8 cellular contexts compared by ENCODE assay signal in genomic region chr2:111919794-111920608, GRCh38. TPM values are rescaled to one million over a fixed set of nuclear protein-coding genes. Genes with fewer than 3 reads are reported as not detected.
DNase-seq lines count a peak whose midpoint lies in the region; ATAC-seq and TF ChIP-seq lines count a peak whose summit lies in the region.

No MANE protein-coding gene starts in this region.

- no peaks in the 10 kb centered on the region for H3K9me3 ChIP-seq in SK-N-SH
- H3K9me3 ChIP-seq in naive thymus-derived CD4-positive, alpha-beta T cell (ENCODE audit: control insufficient read depth in 2 of 3, low read length in 3 of 3) = no peaks in the 10 kb centered on the region

- peaks cover 6% of the 10 kb centered on the region; the same call in 1 of the 2 replicates for H4K20me1 ChIP-seq in SK-N-SH (ENCODE audit: insufficient read depth)

- H3K9ac ChIP-seq in SK-N-SH = no peak overlapping the region

- intact Hi-C loops in head of caudate nucleus (cut with DNase I) = no loop called here
- intact Hi-C loops in naive thymus-derived CD4-positive, alpha-beta T cell (cut with micrococcal nuclease) = no loop called here

- H3K27ac ChIP-seq in C4-2B = peak overlapping the region; percentile 56
- H3K27ac ChIP-seq in SK-N-SH (ENCODE audit: low read depth in 2 of 2, low read length in 1 of 2) = no peak overlapping the region; a peak in 1 of 4 replicates
- no peak overlapping the region for H3K27ac ChIP-seq in naive thymus-derived CD4-positive, alpha-beta T cell (ENCODE audit: low read depth, low read length)

- H3K27me3 ChIP-seq in SK-N-SH (ENCODE audit: insufficient read depth) = no peaks in the 10 kb centered on the region
- H3K27me3 ChIP-seq in naive thymus-derived CD4-positive, alpha-beta T cell (ENCODE audit: control insufficient read depth in 2 of 2, insufficient read depth in 2 of 2, low read length in 2 of 2) = no peaks in the 10 kb centered on the region

- H2AFZ ChIP-seq in SK-N-SH (ENCODE audit: low read depth) = no peak overlapping the region

- CTCF ChIA-PET in SK-N-SH (lab: Yijun Ruan, JAX) = interaction anchor here (0.8 to 2.0 kb wide), 7 partner anchors 10 to 128 kb away, joined by 3 to 8 read pairs (median 5); no protein-coding TSS in a partner anchor
- CTCF ChIA-PET in naive thymus-derived CD4-positive, alpha-beta T cell (lab: Charles Lee) = no interaction called here

- no peak overlapping the region for H3K4me2 ChIP-seq in SK-N-SH

- no peaks in the 10 kb centered on the region for H3K9me2 ChIP-seq in SK-N-SH

- H3F3A ChIP-seq in SK-N-SH (replicated peaks; ENCODE audit: insufficient read depth) = no peaks in the 10 kb centered on the region

- no peak for TF ChIP-seq EP300 in SK-N-SH (IDR thresholded peaks at IDR 0.05; ENCODE audit: borderline replicate concordance in 1 of 2, low read depth in 1 of 2, low read length in 1 of 2)

- H3K27ac Mint-ChIP-seq in naive thymus-derived CD4-positive, alpha-beta T cell = no peak overlapping the region

- peaks cover 0 to 21% (median 3%) of the 10 kb centered on the region in 5 donors for H3K27me3 Mint-ChIP-seq in naive thymus-derived CD4-positive, alpha-beta T cell

- POLR2A ChIA-PET in SK-N-SH (lab: Yijun Ruan, JAX) = no interaction called here
- POLR2A ChIA-PET in naive thymus-derived CD4-positive, alpha-beta T cell (lab: Charles Lee) = interaction anchor here (0.6 kb wide), 1 partner anchor 20 kb away, joined by 3 read pairs; no protein-coding TSS in a partner anchor

- no peaks in the 10 kb centered on the region for H3K9me3 Mint-ChIP-seq in naive thymus-derived CD4-positive, alpha-beta T cell

- H3K36me3 Mint-ChIP-seq in naive thymus-derived CD4-positive, alpha-beta T cell = no peaks in the 10 kb centered on the region

- TF ChIP-seq RAD21 in SK-N-SH (IDR thresholded peaks at IDR 0.05; ENCODE audit: low read length) = no peak

- no peaks in the 10 kb centered on the region for H3K36me3 ChIP-seq in SK-N-SH (replicated peaks in 1 of 2; ENCODE audit: control insufficient read depth in 1 of 2, insufficient read depth in 2 of 2, low read length in 1 of 2)
- H3K36me3 ChIP-seq in naive thymus-derived CD4-positive, alpha-beta T cell (ENCODE audit: control insufficient read depth in 2 of 3, insufficient read depth in 3 of 3, low read length in 3 of 3) = no peaks in the 10 kb centered on the region

- H3K4me1 Mint-ChIP-seq in naive thymus-derived CD4-positive, alpha-beta T cell = peaks cover 0 to 6% (median 0%) of the 10 kb centered on the region in 7 donors

- DNase-seq in SK-N-SH (no peak), head of caudate nucleus (peak in 41 of 42 donors; percentile 26 to 83 (median 60)), iPS-NIHi7 (ENCODE audit: extremely low spot score) (no peak), ecto neural progenitor cell (ENCODE audit: low spot score) (no peak)
- no peak for DNase-seq in naive thymus-derived CD4-positive, alpha-beta T cell

- TF ChIP-seq CTCF in C4-2B (conservative IDR thresholded peaks at IDR 0.05) (no peak), SK-N-SH (IDR thresholded peaks at IDR 0.05) (no peak)

- H3K4me3 Mint-ChIP-seq in naive thymus-derived CD4-positive, alpha-beta T cell = no peak overlapping the region

- peaks cover 13 to 38% of the 10 kb centered on the region in 2 experiments for H3K4me1 ChIP-seq in SK-N-SH (ENCODE audit: control insufficient read depth in 1 of 2, insufficient read depth in 2 of 2, low read depth in 1 of 2, low read length in 1 of 2)
- H3K4me1 ChIP-seq in naive thymus-derived CD4-positive, alpha-beta T cell (ENCODE audit: control insufficient read depth in 2 of 2, insufficient read depth in 2 of 2, low read length in 2 of 2) = no peaks in the 10 kb centered on the region

- H3K4me3 ChIP-seq in SK-N-SH (ENCODE audit: low read depth in 2 of 2, low read length in 1 of 2) = no peak overlapping the region
- H3K4me3 ChIP-seq in naive thymus-derived CD4-positive, alpha-beta T cell (ENCODE audit: low read length) = no peak overlapping the region

- WGBS in SK-N-SH (ENCODE audit: low lambda C conversion rate) = 88% methylated on average over 8 of the region's 8 CpGs

- peak; percentile 75 for ATAC-seq in naive thymus-derived CD4-positive, alpha-beta T cell
- no peak for ATAC-seq in HG03571 (IDR thresholded peaks at IDR 0.05; ENCODE audit: unreplicated experiment)
- no peak for ATAC-seq in GM21423 (IDR thresholded peaks at IDR 0.05; ENCODE audit: unreplicated experiment)

- H3K79me2 ChIP-seq in SK-N-SH (ENCODE audit: insufficient read depth) = no peaks in the 10 kb centered on the region

TF ChIP-seq in SK-N-SH, 30 proteins besides CTCF, POLR2A, EP300 and RAD21:
- no peak for TF ChIP-seq FOXJ3 (CRISPR knock-in tag; IDR thresholded peaks at IDR 0.05)
- TF ChIP-seq NFIC (IDR thresholded peaks at IDR 0.05; ENCODE audit: borderline replicate concordance) = 0 out of 2 replicates have a peak, but pooled peaks have one; percentile 10
- TF ChIP-seq TEAD4 (IDR thresholded peaks at IDR 0.05; ENCODE audit: borderline replicate concordance, insufficient read depth) = no peak

RNA-seq across cellular contexts. Expression of gene MERTK, which starts 21.6 kb away (rescaled TPM):
- polyA plus RNA-seq in SK-N-SH (2012; rRNA removed) = 9.6 and 12.4 TPM in 2 replicates
- polyA plus RNA-seq in SK-N-SH (2012; cell fraction: cytosol; rRNA removed) = 3.3 TPM in 2 replicates
- 49.6 and 63.1 TPM in 2 replicates for polyA plus RNA-seq in SK-N-SH (2012; cell fraction: nucleus; rRNA removed)
- total RNA-seq in naive thymus-derived CD4-positive, alpha-beta T cell = 1 to 10 TPM in 3 of 5 experiments, under 1 TPM in 2; 0.22 to 2.6 (median 1.2) TPM
- polyA plus RNA-seq in naive thymus-derived CD4-positive, alpha-beta T cell = not detected

RNA-seq across cellular contexts. Expression of gene ANAPC1, which starts 36.0 kb away (rescaled TPM):
- polyA plus RNA-seq in SK-N-SH (2012; rRNA removed) = 16.0 and 22.4 TPM in 2 replicates
- 14.2 and 17.7 TPM in 2 replicates for polyA plus RNA-seq in SK-N-SH (2012; cell fraction: cytosol; rRNA removed)
- polyA plus RNA-seq in SK-N-SH (2012; cell fraction: nucleus; rRNA removed) = 22.2 and 31.4 TPM in 2 replicates
- 10 to 100 TPM; 51.8 to 77.2 (median 62.7) TPM for total RNA-seq in naive thymus-derived CD4-positive, alpha-beta T cell
- polyA plus RNA-seq in naive thymus-derived CD4-positive, alpha-beta T cell = 10 to 100 TPM; 30.6 to 31.4 TPM

Comparison
In these comparisons a context has a peak if more than half of its experiments do, and no peak if none do; other contexts are left out.
1. DNase-seq: peak in head of caudate nucleus (41 of 42); none in SK-N-SH (single experiment), naive thymus-derived CD4-positive, alpha-beta T cell (0 of 9), iPS-NIHi7 (single experiment) and ecto neural progenitor cell (single experiment).
2. RNA of gene MERTK, which starts 21.6 kb away (polyA plus RNA-seq): 3.3 to 63.1 TPM in SK-N-SH; not detected in naive thymus-derived CD4-positive, alpha-beta T cell; every median in the first group is over 4 times any median in the second.